Comparison of ENCODE assay signal across 1 cellular context in genomic region chr20:62711703-62712101, GRCh38.
TF ChIP-seq lines count a peak whose summit lies in the region.

No MANE protein-coding gene starts in this region.

TF ChIP-seq in K562, 482 proteins besides CTCF, POLR2A, EP300 and RAD21 (continued from another document and continues in another):
- TF ChIP-seq ZNF592 (IDR thresholded peaks at IDR 0.05), result peak; percentile 97
- TF ChIP-seq HNRNPH1 (optimal IDR thresholded peaks at IDR 0.05; ENCODE audit: low read depth, low read length), result no peak
- no peak for TF ChIP-seq STAT5A (IDR thresholded peaks at IDR 0.05; ENCODE audit: borderline replicate concordance, low read length)
- no peak for TF ChIP-seq SAFB2 (IDR thresholded peaks at IDR 0.05; ENCODE audit: borderline replicate concordance, low read depth, low read length, severe bottlenecking)
- no peak for TF ChIP-seq CCNT2 (IDR thresholded peaks at IDR 0.05; ENCODE audit: borderline replicate concordance, extremely low read depth, insufficient read length, low read depth, low read length)
- TF ChIP-seq TRIM24 (IDR thresholded peaks at IDR 0.05), result no peak
- no peak for TF ChIP-seq SREBF1 (IDR thresholded peaks at IDR 0.05; ENCODE audit: borderline replicate concordance, low read depth, low read length)
- peak; percentile 62; the same call in 1 of the 2 replicates for TF ChIP-seq ZNF583 (CRISPR knock-in tag; IDR thresholded peaks at IDR 0.05)
- no peak for TF ChIP-seq ZNF3 (CRISPR knock-in tag; IDR thresholded peaks at IDR 0.05)
- no peak for TF ChIP-seq ZNF263 (CRISPR knock-in tag; IDR thresholded peaks at IDR 0.05; ENCODE audit: borderline replicate concordance)
- TF ChIP-seq HNRNPLL (IDR thresholded peaks at IDR 0.05; ENCODE audit: low read depth, low read length, poor library complexity, severe bottlenecking), result no peak
- TF ChIP-seq NONO (IDR thresholded peaks at IDR 0.05; ENCODE audit: low read depth in 2 of 2, low read length in 1 of 2), result no peak
- no peak for TF ChIP-seq BRF1 (IDR thresholded peaks at IDR 0.05; ENCODE audit: borderline replicate concordance, extremely low read depth, insufficient read length)
- peak in 1 of 2 experiments; percentile 57; a peak in 2 of 4 replicates for TF ChIP-seq MNT (conservative IDR thresholded peaks at IDR 0.05)
- no peak for TF ChIP-seq ZFP36 (IDR thresholded peaks at IDR 0.05; ENCODE audit: low read depth, low read length, partially characterized antibody)
- peak; percentile 83 for TF ChIP-seq CREM (IDR thresholded peaks at IDR 0.05; ENCODE audit: low read depth)
- TF ChIP-seq XRCC4 (IDR thresholded peaks at IDR 0.05; ENCODE audit: extremely low read depth, insufficient read depth, insufficient read length), result no peak
- no peak for TF ChIP-seq SMC3 (conservative IDR thresholded peaks at IDR 0.05; ENCODE audit: insufficient read depth, low read depth, low read length)
- peak; percentile 88 for TF ChIP-seq ZNF766 (CRISPR knock-in tag; conservative IDR thresholded peaks at IDR 0.05)
- no peak for TF ChIP-seq ZNF512 (tag; IDR thresholded peaks at IDR 0.05)
- TF ChIP-seq CTCFL (IDR thresholded peaks at IDR 0.05; ENCODE audit: borderline replicate concordance, insufficient read depth, low read depth, low read length, poor library complexity, severe bottlenecking), result no peak
- no peak for TF ChIP-seq POLR3A (IDR thresholded peaks at IDR 0.05; ENCODE audit: borderline replicate concordance, extremely low read depth, insufficient read depth, insufficient read length)
- TF ChIP-seq ARID1B (IDR thresholded peaks at IDR 0.05), result no peak
- no peak for TF ChIP-seq STAG1 (CRISPR knock-in tag; IDR thresholded peaks at IDR 0.05; ENCODE audit: borderline replicate concordance)
- TF ChIP-seq PCBP1 (IDR thresholded peaks at IDR 0.05; ENCODE audit: low read depth, low read length, poor library complexity, severe bottlenecking), result no peak
- no peak for TF ChIP-seq EGR1 (conservative IDR thresholded peaks at IDR 0.05)
- TF ChIP-seq ELK1 (CRISPR knock-in tag; IDR thresholded peaks at IDR 0.05), result no peak
- no peak for TF ChIP-seq ELK3 (CRISPR knock-in tag; IDR thresholded peaks at IDR 0.05)
- TF ChIP-seq U2AF2 (optimal IDR thresholded peaks at IDR 0.05; ENCODE audit: low read depth, low read length), result no peak
- TF ChIP-seq ZNF124 (CRISPR knock-in tag; IDR thresholded peaks at IDR 0.05), result no peak
- TF ChIP-seq KLF16 (IDR thresholded peaks at IDR 0.05), result no peak
- no peak for TF ChIP-seq RAD51 (IDR thresholded peaks at IDR 0.05; ENCODE audit: borderline replicate concordance, low read depth)
- no peak for TF ChIP-seq HDAC6 (IDR thresholded peaks at IDR 0.05; ENCODE audit: low read depth, low read length)
- no peak for TF ChIP-seq GTF2E2 (tag; IDR thresholded peaks at IDR 0.05)
- TF ChIP-seq ZNF740 (CRISPR knock-in tag; IDR thresholded peaks at IDR 0.05), result no peak
- no peak for TF ChIP-seq ZNF740 (tag; IDR thresholded peaks at IDR 0.05)
- TF ChIP-seq ZNF184 (CRISPR knock-in tag; IDR thresholded peaks at IDR 0.05), result no peak
- TF ChIP-seq ZNF449 (CRISPR knock-in tag; IDR thresholded peaks at IDR 0.05), result no peak
- TF ChIP-seq ZNF324 (CRISPR knock-in tag; IDR thresholded peaks at IDR 0.05), result no peak
- no peak for TF ChIP-seq ZNF24 (IDR thresholded peaks at IDR 0.05)
- TF ChIP-seq ZBTB9 (CRISPR knock-in tag; IDR thresholded peaks at IDR 0.05), result no peak
- no peak for TF ChIP-seq RNF219 (CRISPR knock-in tag; IDR thresholded peaks at IDR 0.05)
- TF ChIP-seq ZBTB1 (CRISPR knock-in tag; IDR thresholded peaks at IDR 0.05; ENCODE audit: borderline replicate concordance, low read depth), result no peak
- TF ChIP-seq ZKSCAN8 (CRISPR knock-in tag; IDR thresholded peaks at IDR 0.05), result 0 out of 2 replicates have a peak, but pooled peaks have one; percentile 44
- no peak for TF ChIP-seq ELF2 (CRISPR knock-in tag; IDR thresholded peaks at IDR 0.05)
